9 cellular contexts compared by ENCODE assay signal in genomic region chr11:111512296-111513239, GRCh38. TPM values are rescaled to one million over a fixed set of nuclear protein-coding genes. Genes with fewer than 3 reads are reported as not detected.
DNase-seq lines count a peak whose midpoint lies in the region; ATAC-seq, FAIRE-seq and TF ChIP-seq lines count a peak whose summit lies in the region.
"Had no signal": no experiment of that assay in that cellular context is flagged by ENCODE, and none has a peak within 500 bp of the region (broad histone marks: within the 10 kb centered on the region; RNA-seq: fewer than 3 reads in every experiment).

Gene BTG4 (minus strand): TSS chr11:111512386. CDS start chr11:111498776, 13,610 bp downstream.

- no peak within 1 kb of the TSS for H3K27ac ChIP-seq in AG04450 (ENCODE audit: low read depth, low read length)

- no peak for DNase-seq in AG04450 (ENCODE audit: low read depth, low spot score)
- no peak for DNase-seq in H54 (ENCODE audit: insufficient read length, low spot score)
- DNase-seq in activated T-cell treated with anti-CD3 and anti-CD28 coated beads, Interleukin-2, amount 50 U/mL, for 4 hours: peak; percentile 11
- DNase-seq in Right ventricle myocardium superior: no peak
- peak; percentile 80 for DNase-seq in retina

- no peaks in the 10 kb centered on the region for H3K9me3 Mint-ChIP-seq in activated T-cell treated with anti-CD3 and anti-CD28 coated beads, Interleukin-2, amount 50 U/mL, for 4 hours

- peaks cover 55% of the 10 kb centered on the region for H3K27me3 Mint-ChIP-seq in activated T-cell treated with anti-CD3 and anti-CD28 coated beads, Interleukin-2, amount 50 U/mL, for 4 hours (ENCODE audit: low read depth)

- CTCF ChIA-PET in AG04450 (lab: Charles Lee): interaction anchor here (1.1 to 1.6 kb wide), 2 partner anchors 58 to 230 kb away, joined by 3 to 4 read pairs; no protein-coding TSS in a partner anchor

- POLR2A ChIA-PET in AG04450 (lab: Yijun Ruan, JAX): interaction anchor here (0.6 to 1.4 kb wide), 2 partner anchors 28 to 52 kb away, joined by 3 to 5 read pairs; partner anchors contain the start of gene LAYN

- no peaks in the 10 kb centered on the region for H3K36me3 Mint-ChIP-seq in activated T-cell treated with anti-CD3 and anti-CD28 coated beads, Interleukin-2, amount 50 U/mL, for 4 hours (ENCODE audit: insufficient read depth)

- peak within 1 kb of the TSS; percentile 47 for H3K4me3 ChIP-seq in AG04450 (ENCODE audit: low read depth, low read length)

- intact Hi-C loops in Right ventricle myocardium superior (cut with DNase I): no loop called here

- ATAC-seq in activated T-cell treated with anti-CD3 and anti-CD28 coated beads, Interleukin-2, amount 50 U/mL, for 4 hours: peak; percentile 68 to 80
- ATAC-seq in Right ventricle myocardium superior (ENCODE audit: poor library complexity): peak; percentile 34
- ATAC-seq in HG02763 (IDR thresholded peaks at IDR 0.05; ENCODE audit: unreplicated experiment): no peak
- no peak for ATAC-seq in HG02970 (IDR thresholded peaks at IDR 0.05; ENCODE audit: low FRiP score, unreplicated experiment)
- ATAC-seq in GM21825 (IDR thresholded peaks at IDR 0.05; ENCODE audit: unreplicated experiment): no peak

- H3K27me3 ChIP-seq in AG04450 (ENCODE audit: control insufficient read depth, insufficient read depth, low read length): no peaks in the 10 kb centered on the region

- peak; percentile 26; the same call in 1 of the 2 replicates for TF ChIP-seq POLR2A in H54 (IDR thresholded peaks at IDR 0.05; ENCODE audit: low read depth, low read length)

- peak within 1 kb of the TSS; percentile 48 for H3K4me3 Mint-ChIP-seq in activated T-cell treated with anti-CD3 and anti-CD28 coated beads, Interleukin-2, amount 50 U/mL, for 4 hours

- TF ChIP-seq CTCF in AG04450 (IDR thresholded peaks at IDR 0.05; ENCODE audit: low read depth, low read length): 0 out of 2 replicates have a peak, but pooled peaks have one; percentile 1

- no peaks in the 10 kb centered on the region for H3K9me3 ChIP-seq in AG04450 (ENCODE audit: control insufficient read depth, insufficient read depth, low read length)

- no peak for FAIRE-seq in H54 (lab: Jason Lieb, UNC)

- peaks cover 10% of the 10 kb centered on the region for H3K4me1 Mint-ChIP-seq in activated T-cell treated with anti-CD3 and anti-CD28 coated beads, Interleukin-2, amount 50 U/mL, for 4 hours (ENCODE audit: low read depth)

RNA-seq across cellular contexts. Expression of gene BTG4, which starts in this region (rescaled TPM):
- not detected in 2 replicates for polyA plus RNA-seq in AG04450 (2011; rRNA removed)
- polyA minus RNA-seq in AG04450 (2011; rRNA and poly(A)+ RNA removed): not detected in 2 replicates
- total RNA-seq in activated T-cell treated with anti-CD3 and anti-CD28 coated beads, Interleukin-2, amount 50 U/mL, for 4 hours: under 1 TPM in 1 of 3 donors, not detected in 2; 0.43 TPM
- not detected for total RNA-seq in Right ventricle myocardium superior
- total RNA-seq: subcutaneous adipose tissue had no signal

Comparison
In these comparisons a context has a peak if more than half of its experiments do, and no peak if none do; other contexts are left out.
1. Peak in DNase-seq and ATAC-seq in activated T-cell treated with anti-CD3 and anti-CD28 coated beads, Interleukin-2, amount 50 U/mL, for 4 hours; RNA of the gene not detected or under 1 TPM.
2. Peak in ATAC-seq in Right ventricle myocardium superior; RNA of the gene not detected or under 1 TPM.